Comparison of ENCODE assay signal across 17 cellular contexts in genomic region chr3:182067423-182067822, GRCh38.
DNase-seq lines count a peak whose midpoint lies in the region; ATAC-seq, FAIRE-seq and TF ChIP-seq lines count a peak whose summit lies in the region.
"Had no signal": no experiment of that assay in that cellular context is flagged by ENCODE, and none has a peak within 500 bp of the region (broad histone marks: within the 10 kb centered on the region; RNA-seq: fewer than 3 reads in every experiment).

No MANE protein-coding gene starts in this region.

- H3K27me3 ChIP-seq in HepG2 (ENCODE audit: control insufficient read depth in 1 of 2, insufficient read depth in 2 of 2, low read length in 2 of 2) (no peaks in the 10 kb centered on the region), right lobe of liver (no peaks in the 10 kb centered on the region), GM12878 (replicated peaks in 1 of 2; ENCODE audit: control insufficient read depth in 2 of 2, insufficient read depth in 2 of 2, low read length in 1 of 2) (peaks cover 0 to 2% of the 10 kb centered on the region in 2 experiments; a peak in 1 of 4 replicates), prostate gland (replicated peaks; ENCODE audit: insufficient read depth) (no peaks in the 10 kb centered on the region)

- TF ChIP-seq CTCF in HepG2 (CRISPR knock-in tag; IDR thresholded peaks at IDR 0.05): no peak
- no peak for TF ChIP-seq CTCF in right lobe of liver (IDR thresholded peaks at IDR 0.05)
- no peak for TF ChIP-seq CTCF in GM12878 (IDR thresholded peaks at IDR 0.05 in 2 of 3, conservative IDR thresholded peaks at IDR 0.05 in 1 of 3; ENCODE audit: control insufficient read depth in 2 of 3, extremely low read depth in 1 of 3, insufficient read depth in 1 of 3, low read depth in 3 of 3, low read length in 3 of 3)
- TF ChIP-seq CTCF in prostate gland (IDR thresholded peaks at IDR 0.05): no peak
- TF ChIP-seq CTCF in mesothelial cell of epicardium (IDR thresholded peaks at IDR 0.05; ENCODE audit: unreplicated experiment): no peak

- H3K4me3 Mint-ChIP-seq in mesothelial cell of epicardium: no peak overlapping the region
- H3K4me3 Mint-ChIP-seq: B cell; CD4-positive, alpha-beta T cell; IgD-negative memory B cell had no signal

- WGBS in HepG2 (ENCODE audit: low lambda C conversion rate): 8% methylated on average over 4 of the region's 4 CpGs
- 62% methylated on average over 4 of the region's 4 CpGs for WGBS in right lobe of liver (ENCODE audit: insufficient coverage, low coverage, low lambda C conversion rate, missing lambda C conversion rate)
- WGBS in GM12878 (ENCODE audit: insufficient coverage, insufficient replicate concordance, low lambda C conversion rate, missing lambda C conversion rate): 48% methylated on average over 4 of the region's 4 CpGs
- 84% methylated on average over 4 of the region's 4 CpGs for WGBS in prostate gland

- ATAC-seq in HepG2: no peak
- no peak for ATAC-seq in right lobe of liver
- ATAC-seq in GM12878: no peak
- ATAC-seq in GM18907 (IDR thresholded peaks at IDR 0.05; ENCODE audit: unreplicated experiment): no peak
- no peak for ATAC-seq in HG03521 (IDR thresholded peaks at IDR 0.05; ENCODE audit: unreplicated experiment)

- no peak for TF ChIP-seq POLR2A in HepG2 (IDR thresholded peaks at IDR 0.05; ENCODE audit: insufficient read depth in 1 of 2, low read depth in 2 of 2, low read length in 2 of 2)
- no peak for TF ChIP-seq POLR2A in right lobe of liver (IDR thresholded peaks at IDR 0.05)
- no peak for TF ChIP-seq POLR2A in GM12878 (IDR thresholded peaks at IDR 0.05; ENCODE audit: low read depth, low read length)
- no peak for TF ChIP-seq POLR2A in prostate gland (IDR thresholded peaks at IDR 0.05)

- peaks cover 18% of the 10 kb centered on the region for H3K27me3 Mint-ChIP-seq in mesothelial cell of epicardium (ENCODE audit: low read depth)
- H3K27me3 Mint-ChIP-seq: B cell; CD4-positive, alpha-beta T cell had no signal

- FAIRE-seq in HepG2 (lab: Jason Lieb, UNC) (no peak), GM12878 (lab: Jason Lieb, UNC) (no peak)
- FAIRE-seq: A204.1 had no signal

- H3K27ac Mint-ChIP-seq in mesothelial cell of epicardium: no peak overlapping the region
- H3K27ac Mint-ChIP-seq: B cell; CD4-positive, alpha-beta T cell; IgD-negative memory B cell had no signal

- H3K4me1 Mint-ChIP-seq in mesothelial cell of epicardium: no peaks in the 10 kb centered on the region
- H3K4me1 Mint-ChIP-seq: B cell, IgD-negative memory B cell had no signal

- no TSS peak for BruUV-seq in HepG2 (replicated peaks; lab: Mats Ljungman, UMichigan)
- BruUV-seq in GM12878 (replicated peaks; lab: Mats Ljungman, UMichigan): no TSS peak

- POLR2A ChIA-PET in HepG2 (lab: Yijun Ruan, JAX): no interaction called here
- POLR2A ChIA-PET in GM12878 (lab: Charles Lee): no interaction called here

- H3K4me1 ChIP-seq in HepG2 (ENCODE audit: insufficient read depth, low read length) (no peaks in the 10 kb centered on the region), right lobe of liver (no peaks in the 10 kb centered on the region), GM12878 (ENCODE audit: control insufficient read depth, insufficient read depth, low read length) (no peaks in the 10 kb centered on the region), prostate gland (replicated peaks) (no peaks in the 10 kb centered on the region)
- H3K4me1 ChIP-seq: HAP-1 had no signal

- H3K27ac ChIP-seq in HepG2 (ENCODE audit: extremely low read length, insufficient read depth, low read length) (no peak overlapping the region), right lobe of liver (no peak overlapping the region), GM12878 (ENCODE audit: control insufficient read depth, insufficient read depth) (no peak overlapping the region), prostate gland (no peak overlapping the region)

- SMC1A ChIA-PET in GM12878 (lab: Charles Lee; ENCODE audit: uncharacterized antibody, unreplicated experiment): no interaction called here

- in situ Hi-C loops in HepG2 (cut with HindIII; ENCODE audit: extremely low pct_ligation_motif_present, low pct_unique_long_range_greater_than_20kb): no loop called here
- in situ Hi-C loops in GM12878 (cut with MboI): no loop called here

- H3K9ac ChIP-seq in HepG2 (ENCODE audit: insufficient read depth, low read depth, low read length) (no peak overlapping the region), GM12878 (ENCODE audit: control insufficient read depth, insufficient read depth, low read length) (no peak overlapping the region)

- RAD21 ChIA-PET in GM12878 (lab: Charles Lee; ENCODE audit: unreplicated experiment): no interaction called here

- H3K4me2 ChIP-seq in HepG2 (ENCODE audit: low read depth, low read length) (no peak overlapping the region), GM12878 (ENCODE audit: control insufficient read depth, insufficient read depth) (no peak overlapping the region)

- no peak overlapping the region for H2AFZ ChIP-seq in HepG2 (ENCODE audit: low read length)
- no peak overlapping the region for H2AFZ ChIP-seq in GM12878 (ENCODE audit: control insufficient read depth, low read depth, low read length)

- TF ChIP-seq RAD21 in HepG2 (CRISPR knock-in tag; IDR thresholded peaks at IDR 0.05) (no peak), Ishikawa (IDR thresholded peaks at IDR 0.05; ENCODE audit: low read depth) (no peak), GM12878 (IDR thresholded peaks at IDR 0.05; ENCODE audit: insufficient read depth, low read depth, low read length) (no peak)

- H3K4me3 ChIP-seq in HepG2 (replicated peaks in 1 of 3; ENCODE audit: insufficient read depth in 1 of 3, low read depth in 2 of 3, low read length in 3 of 3): no peak overlapping the region
- no peak overlapping the region for H3K4me3 ChIP-seq in right lobe of liver
- H3K4me3 ChIP-seq in GM12878: no peak overlapping the region
- H3K4me3 ChIP-seq in prostate gland: no peak overlapping the region
- H3K4me3 ChIP-seq: HAP-1 had no signal

- no peaks in the 10 kb centered on the region for H3K79me2 ChIP-seq in HepG2 (ENCODE audit: insufficient read depth, low read length)
- H3K79me2 ChIP-seq in GM12878 (ENCODE audit: control insufficient read depth, insufficient read depth, low read length): no peaks in the 10 kb centered on the region

- no peak for DNase-seq in HepG2 (ENCODE audit: low spot score)
- no peak for DNase-seq in right lobe of liver
- DNase-seq in GM12878 (ENCODE audit: low read depth, low spot score): no peak
- DNase-seq in prostate gland (ENCODE audit: low spot score): no peak
- DNase-seq in mesothelial cell of epicardium (ENCODE audit: low spot score in 2 of 2, unreplicated experiment in 2 of 2): no peak
- DNase-seq: C1 segment of cervical spinal cord; Calu3; CD4-positive, alpha-beta T cell; DMS 273 treated with DMSO at 0.1 percent for 48 hours; GOT3 had no signal

- intact Hi-C loops in HepG2 (cut with micrococcal nuclease; ENCODE audit: unreplicated experiment): no loop called here
- intact Hi-C loops in right lobe of liver (cut with DNase I): no loop called here
- intact Hi-C loops in GM12878 (cut with micrococcal nuclease; ENCODE audit: unreplicated experiment): no loop called here
- intact Hi-C loops in prostate gland (cut with DNase I): no loop called here

- no peaks in the 10 kb centered on the region for H3K36me3 Mint-ChIP-seq in mesothelial cell of epicardium
- H3K36me3 Mint-ChIP-seq: IgD-negative memory B cell had no signal

- TF ChIP-seq EP300 in HepG2 (IDR thresholded peaks at IDR 0.05; ENCODE audit: low read depth in 2 of 2, low read length in 2 of 2) (no peak), HepG2 (CRISPR knock-in tag; IDR thresholded peaks at IDR 0.05; ENCODE audit: borderline replicate concordance) (no peak), Ishikawa (IDR thresholded peaks at IDR 0.05; ENCODE audit: borderline replicate concordance) (no peak), GM12878 (IDR thresholded peaks at IDR 0.05; ENCODE audit: borderline replicate concordance in 1 of 2, control insufficient read depth in 1 of 2, low read depth in 2 of 2, low read length in 2 of 2) (no peak)

- H3K36me3 ChIP-seq in HepG2 (replicated peaks in 1 of 2; ENCODE audit: control insufficient read depth in 1 of 2, insufficient read depth in 2 of 2, low read length in 2 of 2) (no peaks in the 10 kb centered on the region), right lobe of liver (no peaks in the 10 kb centered on the region), GM12878 (ENCODE audit: control insufficient read depth in 2 of 2, insufficient read depth in 2 of 2, low read length in 1 of 2) (no peaks in the 10 kb centered on the region), prostate gland (no peaks in the 10 kb centered on the region)
- H3K36me3 ChIP-seq: HAP-1 had no signal

- H4K20me1 ChIP-seq in HepG2 (ENCODE audit: insufficient read depth, low read length) (no peaks in the 10 kb centered on the region), GM12878 (ENCODE audit: control insufficient read depth, insufficient read depth) (no peaks in the 10 kb centered on the region)

- CTCF ChIA-PET in HepG2 (lab: Yijun Ruan, JAX; ENCODE audit: low intra/inter-chr PET ratio, low total read pairs) (no interaction called here), GM12878 (lab: Yijun Ruan, JAX) (no interaction called here)

- H3K9me3 Mint-ChIP-seq in mesothelial cell of epicardium: no peaks in the 10 kb centered on the region
- H3K9me3 Mint-ChIP-seq: CD4-positive, alpha-beta T cell; IgD-negative memory B cell had no signal

- H3K9me3 ChIP-seq in HepG2 (ENCODE audit: low read length) (no peaks in the 10 kb centered on the region), right lobe of liver (no peaks in the 10 kb centered on the region), GM12878 (replicated peaks; ENCODE audit: control insufficient read depth, insufficient read depth, low read length) (no peaks in the 10 kb centered on the region), prostate gland (no peaks in the 10 kb centered on the region)
- H3K9me3 ChIP-seq: HAP-1 had no signal

TF ChIP-seq in HepG2, 621 proteins besides CTCF, POLR2A, EP300 and RAD21 (continues in another document):
- no peak for TF ChIP-seq ZNF12 (CRISPR knock-in tag; IDR thresholded peaks at IDR 0.05)

TF ChIP-seq in Ishikawa, 13 proteins besides CTCF, POLR2A, EP300 and RAD21 (continues in another document):
- no peak for TF ChIP-seq TEAD4 (IDR thresholded peaks at IDR 0.05)
